ENCODE assay signal across 26 cellular contexts in genomic region chr14:33834101-33834955, GRCh38.
DNase-seq lines count a peak whose midpoint lies in the region; ATAC-seq and TF ChIP-seq lines count a peak whose summit lies in the region.
"Had no signal": no experiment of that assay in that cellular context is flagged by ENCODE, and none has a peak within 500 bp of the region (broad histone marks: within the 10 kb centered on the region; RNA-seq: fewer than 3 reads in every experiment).

No MANE protein-coding gene starts in this region.

- no peak overlapping the region for H3K4me2 ChIP-seq in hepatocyte

- 86% methylated on average over 9 of the region's 9 CpGs for WGBS in hepatocyte (ENCODE audit: low lambda C conversion rate, missing lambda C conversion rate)

- no peaks in the 10 kb centered on the region for H3K36me3 Mint-ChIP-seq in T-helper 1 cell treated with Interleukin-12 subunit alpha and Interleukin-12 subunit beta and Interleukin-4 antibody, amounts not matched to agents 30 μg/mL and 1 μg/mL, for 36 hours (ENCODE audit: low read depth)
- H3K36me3 Mint-ChIP-seq: activated naive CD8-positive, alpha-beta T cell; naive thymus-derived CD8-positive, alpha-beta T cell had no signal

- no peaks in the 10 kb centered on the region for H3K9me3 ChIP-seq in hepatocyte (ENCODE audit: low read depth)
- H3K9me3 ChIP-seq: testis had no signal

- no peak overlapping the region for H3K4me3 Mint-ChIP-seq in T-helper 1 cell treated with Interleukin-12 subunit alpha and Interleukin-12 subunit beta and Interleukin-4 antibody, amounts not matched to agents 30 μg/mL and 1 μg/mL, for 36 hours
- H3K4me3 Mint-ChIP-seq: activated naive CD8-positive, alpha-beta T cell; naive thymus-derived CD8-positive, alpha-beta T cell; T-helper 2 cell treated with Interferon-gamma antibody and Interleukin-4, amounts not matched to agents 5 μg/mL and 100 μg/mL, for 36 hours had no signal

- TF ChIP-seq CTCF in astrocyte of the cerebellum (IDR thresholded peaks at IDR 0.05; ENCODE audit: low read depth, low read length, missing control alignments) = no peak
- no peak for TF ChIP-seq CTCF in dorsolateral prefrontal cortex (IDR thresholded peaks at IDR 0.05 in 54 of 56, conservative IDR thresholded peaks at IDR 0.05 in 2 of 56; ENCODE audit: low read depth in 1 of 56, partially characterized antibody in 56 of 56)
- TF ChIP-seq CTCF in hepatocyte (IDR thresholded peaks at IDR 0.05; ENCODE audit: poor library complexity) = no peak

- no peaks in the 10 kb centered on the region for H4K20me1 ChIP-seq in hepatocyte (ENCODE audit: insufficient read depth, poor library complexity, severe bottlenecking)

- H3K9me3 Mint-ChIP-seq in T-helper 1 cell treated with Interleukin-12 subunit alpha and Interleukin-12 subunit beta and Interleukin-4 antibody, amounts not matched to agents 30 μg/mL and 1 μg/mL, for 36 hours = peaks cover under 1% of the 10 kb centered on the region

- peaks cover 6% of the 10 kb centered on the region for H3K27me3 Mint-ChIP-seq in T-helper 1 cell treated with Interleukin-12 subunit alpha and Interleukin-12 subunit beta and Interleukin-4 antibody, amounts not matched to agents 30 μg/mL and 1 μg/mL, for 36 hours (ENCODE audit: low read depth)
- H3K27me3 Mint-ChIP-seq: activated naive CD8-positive, alpha-beta T cell; naive thymus-derived CD8-positive, alpha-beta T cell had no signal

- intact Hi-C loops in dorsolateral prefrontal cortex (cut with DNase I) = loop anchor here in 1 of 2 donors (10.0 kb wide), 1 partner anchor 470 kb away; no protein-coding TSS in a partner anchor

- no peaks in the 10 kb centered on the region for H3K36me3 ChIP-seq in hepatocyte (replicated peaks; ENCODE audit: insufficient read depth, low read depth)
- H3K36me3 ChIP-seq: gastroesophageal sphincter had no signal

- in situ Hi-C loops in astrocyte of the cerebellum (cut with HindIII; ENCODE audit: low sequenced_read_pairs) = no loop called here

- H3K27me3 ChIP-seq in dorsolateral prefrontal cortex = no peaks in the 10 kb centered on the region
- no peaks in the 10 kb centered on the region for H3K27me3 ChIP-seq in hepatocyte
- H3K27me3 ChIP-seq: gastroesophageal sphincter, testis had no signal

- H3K27ac ChIP-seq in dorsolateral prefrontal cortex (no peak overlapping the region), hepatocyte (no peak overlapping the region)
- H3K27ac ChIP-seq: gastroesophageal sphincter, testis had no signal

- no peaks in the 10 kb centered on the region for H3K9me2 ChIP-seq in hepatocyte (replicated peaks; ENCODE audit: insufficient read depth)

- H3K4me1 ChIP-seq in hepatocyte (ENCODE audit: insufficient read depth) = no peaks in the 10 kb centered on the region
- H3K4me1 ChIP-seq: testis had no signal

- ATAC-seq in HG03432 (IDR thresholded peaks at IDR 0.05; ENCODE audit: unreplicated experiment) = peak; percentile 46
- peak; percentile 31 for ATAC-seq in left lobe of liver
- no peak for ATAC-seq in HG02884 (IDR thresholded peaks at IDR 0.05; ENCODE audit: unreplicated experiment)
- ATAC-seq: gastroesophageal sphincter; naive thymus-derived CD8-positive, alpha-beta T cell; PC-3; Right ventricle myocardium inferior; SK-N-SH treated with all-trans-retinoic acid at 6 μM for 48 hours had no signal

- DNase-seq in T-helper 1 cell (no peak), astrocyte of the cerebellum (ENCODE audit: low read depth) (peak; percentile 16), left lobe of liver (ENCODE audit: low spot score) (no peak), dorsolateral prefrontal cortex (no peak), hepatocyte (ENCODE audit: low spot score) (no peak)
- DNase-seq: activated CD4-positive, alpha-beta T cell treated with anti-CD3 and anti-CD28 coated beads for 48 hours; activated effector memory CD4-positive, alpha-beta T cell treated with Interleukin-2 at 50 U/mL for 16 hours; aorta; hypothalamus; MM.1S; naive thymus-derived CD8-positive, alpha-beta T cell; NCI-H1436 treated with DMSO at 0.1 percent for 48 hours; NCI-H510A; NK-92 treated with Interleukin-12 subunit alpha and Interleukin-12 subunit beta, amount 100 ng/mL, for 24 hours; occipital lobe; PC-3; stimulated activated naive CD4-positive, alpha-beta T cell treated with Interleukin-2 at 50 U/mL for 16 hours; testis had no signal

- peaks cover 39% of the 10 kb centered on the region for H3K4me1 Mint-ChIP-seq in T-helper 1 cell treated with Interleukin-12 subunit alpha and Interleukin-12 subunit beta and Interleukin-4 antibody, amounts not matched to agents 30 μg/mL and 1 μg/mL, for 36 hours (ENCODE audit: low read depth)

- H3K27ac Mint-ChIP-seq in T-helper 1 cell treated with Interleukin-12 subunit alpha and Interleukin-12 subunit beta and Interleukin-4 antibody, amounts not matched to agents 30 μg/mL and 1 μg/mL, for 36 hours = peak overlapping the region; percentile 49
- H3K27ac Mint-ChIP-seq: activated naive CD8-positive, alpha-beta T cell; naive thymus-derived CD8-positive, alpha-beta T cell; T-helper 2 cell treated with Interferon-gamma antibody and Interleukin-4, amounts not matched to agents 5 μg/mL and 100 μg/mL, for 36 hours had no signal

- H3K4me3 ChIP-seq in astrocyte of the cerebellum (ENCODE audit: low read depth, low read length) (no peak overlapping the region), dorsolateral prefrontal cortex (no peak overlapping the region), hepatocyte (no peak overlapping the region)
- H3K4me3 ChIP-seq: gastroesophageal sphincter, testis had no signal

- no peak overlapping the region for H2AFZ ChIP-seq in hepatocyte

- no peaks in the 10 kb centered on the region for H3K79me2 ChIP-seq in hepatocyte
